11 cellular contexts compared by ENCODE assay signal in the genomic region with DNA sequence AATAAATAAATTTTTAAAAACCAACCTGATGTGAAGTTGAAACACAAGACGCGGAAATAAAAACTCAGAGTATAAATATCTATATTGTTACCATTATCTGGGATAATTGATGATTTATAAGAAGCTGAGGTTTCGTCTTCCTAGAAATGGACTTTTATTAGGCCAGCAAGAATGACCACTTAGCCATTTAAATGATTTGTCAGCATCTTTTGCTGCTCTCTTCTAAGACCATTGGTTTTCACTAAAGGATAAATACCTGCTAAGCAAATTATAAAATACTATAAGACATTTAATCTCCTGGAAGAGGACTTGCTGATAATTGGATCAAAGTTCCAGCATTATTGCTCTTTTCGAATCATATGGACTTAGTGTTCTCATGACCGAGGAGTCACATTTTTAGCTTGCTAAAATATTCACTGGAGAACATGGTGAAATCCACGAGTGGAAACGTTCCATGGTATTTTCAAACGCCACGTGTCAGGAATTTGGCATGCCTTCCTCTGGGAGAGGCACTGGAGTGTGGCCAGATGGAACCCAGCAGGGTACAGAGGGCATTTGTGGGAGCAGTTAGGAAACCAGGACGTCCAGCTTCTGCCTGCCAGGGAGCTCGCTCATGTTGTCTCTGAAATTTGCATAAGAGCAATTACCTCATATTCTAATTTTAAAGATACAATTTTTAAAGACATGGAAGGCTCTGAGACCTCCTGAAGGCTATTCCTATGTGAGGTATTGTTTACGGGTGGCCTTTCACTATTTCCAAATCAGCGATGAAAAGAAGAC. TPM values are rescaled to one million over a fixed set of nuclear protein-coding genes. Genes with fewer than 3 reads are reported as not detected.
DNase-seq lines count a peak whose midpoint lies in the region; ATAC-seq, FAIRE-seq and TF ChIP-seq lines count a peak whose summit lies in the region.
"Had no signal": no experiment of that assay in that cellular context is flagged by ENCODE, and none has a peak within 500 bp of the region (broad histone marks: within the 10 kb centered on the region; RNA-seq: fewer than 3 reads in every experiment).

No MANE protein-coding gene starts in this region.

- dilution Hi-C loops in keratinocyte (cut with MboI; ENCODE audit: extremely low pct_ligation_motif_present, low sequenced_read_pairs): no loop called here

- H3K9me1 ChIP-seq in keratinocyte (ENCODE audit: control insufficient read depth, extremely low read depth, insufficient read depth, low read length): no peaks in the 10 kb centered on the region

- peaks cover 28% of the 10 kb centered on the region for H3K4me1 ChIP-seq in keratinocyte (ENCODE audit: control insufficient read depth, extremely low read depth, insufficient read depth, low read length)

- no peak for TF ChIP-seq CTCF in keratinocyte (optimal IDR thresholded peaks at IDR 0.05 in 1 of 3, IDR thresholded peaks at IDR 0.05 in 1 of 3, conservative IDR thresholded peaks at IDR 0.05 in 1 of 3; ENCODE audit: extremely low read depth in 1 of 3, insufficient read depth in 2 of 3, low read length in 3 of 3)

- no peaks in the 10 kb centered on the region for H3K9me3 Mint-ChIP-seq in activated naive CD8-positive, alpha-beta T cell (ENCODE audit: low read depth)
- H3K9me3 Mint-ChIP-seq in stimulated activated memory B cell treated with anti-CD40 and anti-IgM and Interleukin-4, amounts not matched to agents 10 μg/mL and 1 μg/mL and 100 μg/mL, for 72 hours: no peaks in the 10 kb centered on the region

- H3K9me3 ChIP-seq in keratinocyte (ENCODE audit: control insufficient read depth, low read depth, low read length): no peaks in the 10 kb centered on the region

- DNase-seq in HCEC 1CT (peak; percentile 20), keratinocyte (ENCODE audit: low read depth, low spot score) (no peak), 8988T (no peak)
- DNase-seq: central memory CD4-positive, alpha-beta T cell; NCI-H2107 had no signal

- peak overlapping the region; percentile 60 for H2AFZ ChIP-seq in keratinocyte (ENCODE audit: control insufficient read depth, low read length)

- no peaks in the 10 kb centered on the region for H4K20me1 ChIP-seq in keratinocyte (ENCODE audit: control insufficient read depth, extremely low read depth, insufficient read depth, low read length)

- no peak overlapping the region for H3K9ac ChIP-seq in keratinocyte (ENCODE audit: control insufficient read depth, extremely low read depth, insufficient read depth, low read length)

- peak overlapping the region; percentile 23 for H3K27ac ChIP-seq in keratinocyte (ENCODE audit: control insufficient read depth, insufficient read depth, low read length)
- H3K27ac ChIP-seq: VCaP had no signal

- H3K27me3 ChIP-seq in keratinocyte (ENCODE audit: control insufficient read depth, extremely low read depth, insufficient read depth, low read length): no peaks in the 10 kb centered on the region

- ATAC-seq in stimulated activated memory B cell treated with anti-CD40 and anti-IgM and Interleukin-4, amounts not matched to agents 10 μg/mL and 1 μg/mL and 100 μg/mL, for 72 hours: no peak
- ATAC-seq in GM18873 (IDR thresholded peaks at IDR 0.05; ENCODE audit: low FRiP score, unreplicated experiment) (no peak), GM21423 (IDR thresholded peaks at IDR 0.05; ENCODE audit: unreplicated experiment) (no peak), GM21526 (IDR thresholded peaks at IDR 0.05; ENCODE audit: low FRiP score, unreplicated experiment) (no peak)

- peak; percentile 34 for FAIRE-seq in keratinocyte (lab: Jason Lieb, UNC)

- H3K36me3 Mint-ChIP-seq in activated naive CD8-positive, alpha-beta T cell: peaks cover 19% of the 10 kb centered on the region
- peaks cover 17% of the 10 kb centered on the region for H3K36me3 Mint-ChIP-seq in stimulated activated memory B cell treated with anti-CD40 and anti-IgM and Interleukin-4, amounts not matched to agents 10 μg/mL and 1 μg/mL and 100 μg/mL, for 72 hours

- no peaks in the 10 kb centered on the region for H3K79me2 ChIP-seq in keratinocyte (ENCODE audit: control insufficient read depth, insufficient read depth, low read length)

- peaks cover 73% of the 10 kb centered on the region for H3K4me1 Mint-ChIP-seq in activated naive CD8-positive, alpha-beta T cell (ENCODE audit: low read depth)
- peaks cover 63% of the 10 kb centered on the region for H3K4me1 Mint-ChIP-seq in stimulated activated memory B cell treated with anti-CD40 and anti-IgM and Interleukin-4, amounts not matched to agents 10 μg/mL and 1 μg/mL and 100 μg/mL, for 72 hours

- peak overlapping the region; percentile 99 for H3K27ac Mint-ChIP-seq in activated naive CD8-positive, alpha-beta T cell
- H3K27ac Mint-ChIP-seq in stimulated activated memory B cell treated with anti-CD40 and anti-IgM and Interleukin-4, amounts not matched to agents 10 μg/mL and 1 μg/mL and 100 μg/mL, for 72 hours: peak overlapping the region; percentile 82

- H3K4me3 Mint-ChIP-seq in activated naive CD8-positive, alpha-beta T cell: peak overlapping the region; percentile 7
- no peak overlapping the region for H3K4me3 Mint-ChIP-seq in stimulated activated memory B cell treated with anti-CD40 and anti-IgM and Interleukin-4, amounts not matched to agents 10 μg/mL and 1 μg/mL and 100 μg/mL, for 72 hours

- no peaks in the 10 kb centered on the region for H3K27me3 Mint-ChIP-seq in activated naive CD8-positive, alpha-beta T cell
- H3K27me3 Mint-ChIP-seq in stimulated activated memory B cell treated with anti-CD40 and anti-IgM and Interleukin-4, amounts not matched to agents 10 μg/mL and 1 μg/mL and 100 μg/mL, for 72 hours: no peaks in the 10 kb centered on the region

- H3K4me3 ChIP-seq in keratinocyte (ENCODE audit: control insufficient read depth in 2 of 3, extremely low read depth in 1 of 3, insufficient read depth in 2 of 3, low read depth in 1 of 3, low read length in 3 of 3): no peak overlapping the region

- peak overlapping the region; percentile 44 for H3K4me2 ChIP-seq in keratinocyte (ENCODE audit: control insufficient read depth, extremely low read depth, insufficient read depth, low read depth, low read length)

- no peaks in the 10 kb centered on the region for H3K36me3 ChIP-seq in keratinocyte (ENCODE audit: control insufficient read depth in 2 of 2, extremely low read depth in 1 of 2, insufficient read depth in 2 of 2, low read length in 2 of 2)

RNA-seq across cellular contexts. Expression of a gene that starts 43.1 kb away (rescaled TPM):
- polyA plus RNA-seq in keratinocyte: 12.5 to 20.8 TPM (median 15.6 TPM) in 3 replicates
- 35.7 TPM for polyA plus RNA-seq in keratinocyte (2011; ENCODE audit: low read depth)
- polyA plus RNA-seq in keratinocyte (2011; cell fraction: cytosol; rRNA removed): 9.4 and 14.7 TPM in 2 replicates
- 12.1 and 15.3 TPM in 2 replicates for polyA plus RNA-seq in keratinocyte (2011; cell fraction: nucleus; rRNA removed)
- polyA plus RNA-seq in keratinocyte (2012; ENCODE audit: low replicate concordance): 10.3 and 27.0 TPM in 2 replicates
- 0.23 to 15.2 TPM (median 7.0 TPM) in 3 replicates for polyA minus RNA-seq in keratinocyte
- 9.6 TPM for polyA minus RNA-seq in keratinocyte (2011; cell fraction: cytosol; rRNA and poly(A)+ RNA removed)
- polyA minus RNA-seq in keratinocyte (2011; cell fraction: nucleus; rRNA and poly(A)+ RNA removed): 7.2 and 13.7 TPM in 2 replicates

RNA-seq across cellular contexts. Expression of a gene that starts 53.4 kb away (rescaled TPM):
- polyA plus RNA-seq in keratinocyte: 121 to 154 TPM (median 149 TPM) in 3 replicates
- 77.0 TPM for polyA plus RNA-seq in keratinocyte (2011; ENCODE audit: low read depth)
- 101 and 205 TPM in 2 replicates for polyA plus RNA-seq in keratinocyte (2011; cell fraction: cytosol; rRNA removed)
- 216 and 219 TPM in 2 replicates for polyA plus RNA-seq in keratinocyte (2011; cell fraction: nucleus; rRNA removed)
- polyA plus RNA-seq in keratinocyte (2012; ENCODE audit: low replicate concordance): 95.6 and 120 TPM in 2 replicates
- 100 to 280 TPM (median 213 TPM) in 3 replicates for polyA minus RNA-seq in keratinocyte
- polyA minus RNA-seq in keratinocyte (2011; cell fraction: cytosol; rRNA and poly(A)+ RNA removed): 107 TPM
- polyA minus RNA-seq in keratinocyte (2011; cell fraction: nucleus; rRNA and poly(A)+ RNA removed): 126 and 173 TPM in 2 replicates
